27 cellular contexts compared by ENCODE assay signal in the genomic region with DNA sequence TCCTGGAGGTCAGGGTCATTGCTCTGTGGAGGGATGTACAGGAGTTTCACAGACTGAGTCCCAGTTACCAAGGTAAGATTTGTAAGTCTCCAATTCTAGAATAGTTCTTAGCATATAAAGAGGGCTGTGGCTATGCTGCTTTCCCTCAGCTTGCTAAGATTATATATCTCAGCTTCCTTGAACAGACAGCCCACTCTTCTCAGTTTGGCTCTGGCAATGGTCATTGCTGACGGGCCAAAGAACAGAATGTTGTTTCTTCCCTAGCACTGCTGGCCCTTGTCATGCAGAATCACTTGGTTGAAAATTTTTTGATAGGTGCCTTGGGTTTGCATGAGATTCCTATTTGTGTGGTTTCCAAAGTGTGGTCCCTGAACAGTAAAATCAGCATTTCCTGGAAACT. TPM values are rescaled to one million over a fixed set of nuclear protein-coding genes. Genes with fewer than 3 reads are reported as not detected.
DNase-seq lines count a peak whose midpoint lies in the region; ATAC-seq and TF ChIP-seq lines count a peak whose summit lies in the region.
"Had no signal": no experiment of that assay in that cellular context is flagged by ENCODE, and none has a peak within 500 bp of the region (broad histone marks: within the 10 kb centered on the region; RNA-seq: fewer than 3 reads in every experiment).

No MANE protein-coding gene starts in this region.

- CTCF ChIA-PET in activated CD8-positive, alpha-beta T cell treated with anti-CD3 and anti-CD28 coated beads, Interleukin-2, amount 10 ng/mL, durations not matched to agents 7 days and 5 days (lab: Charles Lee), result interaction anchor here (1.3 to 10.5 kb wide), 5 partner anchors 10 to 547 kb away, joined by 3 to 234 read pairs (median 12); no protein-coding TSS in a partner anchor

- H3K27ac Mint-ChIP-seq in activated CD8-positive, alpha-beta T cell treated with anti-CD3 and anti-CD28 coated beads, Interleukin-2, amount 10 ng/mL, durations not matched to agents 7 days and 5 days, result peak overlapping the region; percentile 75
- peak overlapping the region; percentile 16 for H3K27ac Mint-ChIP-seq in mesothelial cell of epicardium
- H3K27ac Mint-ChIP-seq: activated B cell treated with CpG ODN at 0.5 μM for 24 hours; dendritic cell treated with granulocyte-macrophage colony-stimulating factor and Interleukin-4, amounts not matched to agents 40 ng/mL and 50 ng/mL, for 4 days; progenitor cell of endocrine pancreas had no signal

- no peak for TF ChIP-seq CTCF in mesothelial cell of epicardium (IDR thresholded peaks at IDR 0.05; ENCODE audit: unreplicated experiment)
- no peak for TF ChIP-seq CTCF in vagina (IDR thresholded peaks at IDR 0.05)
- no peak for TF ChIP-seq CTCF in lower leg skin (IDR thresholded peaks at IDR 0.05)

- ATAC-seq in Right ventricle myocardium inferior, result peak; percentile 47
- ATAC-seq in activated CD8-positive, alpha-beta T cell treated with anti-CD3 and anti-CD28 coated beads, Interleukin-2, amount 10 ng/mL, durations not matched to agents 7 days and 5 days, result no peak
- no peak for ATAC-seq in HG02970 (IDR thresholded peaks at IDR 0.05; ENCODE audit: low FRiP score, unreplicated experiment)
- no peak for ATAC-seq in HG03139 (IDR thresholded peaks at IDR 0.05; ENCODE audit: unreplicated experiment)
- ATAC-seq: HCT116, PC-3 had no signal

- H3K36me3 Mint-ChIP-seq in activated CD8-positive, alpha-beta T cell treated with anti-CD3 and anti-CD28 coated beads, Interleukin-2, amount 10 ng/mL, durations not matched to agents 7 days and 5 days (ENCODE audit: low read depth), result peaks cover 78% of the 10 kb centered on the region
- peaks cover 35% of the 10 kb centered on the region for H3K36me3 Mint-ChIP-seq in mesothelial cell of epicardium

- intact Hi-C loops in Right ventricle myocardium inferior (cut with DNase I) (loop anchor here (2.0 kb wide), 1 partner anchor 460 kb away; no protein-coding TSS in a partner anchor), cardiac septum (cut with DNase I) (no loop called here), vagina (cut with DNase I) (no loop called here), lower leg skin (cut with DNase I; ENCODE audit: low total_unique reads) (no loop called here)

- peak overlapping the region; percentile 17 for H3K27ac ChIP-seq in vagina
- H3K27ac ChIP-seq: brain microvascular endothelial cell, SJCRH30 had no signal

- 73 to 92% methylated on average over 1 of the region's 1 CpG for WGBS in lower leg skin, 2 donors

- H3K27me3 Mint-ChIP-seq in activated CD8-positive, alpha-beta T cell treated with anti-CD3 and anti-CD28 coated beads, Interleukin-2, amount 10 ng/mL, durations not matched to agents 7 days and 5 days (ENCODE audit: low read depth), result no peaks in the 10 kb centered on the region
- H3K27me3 Mint-ChIP-seq in mesothelial cell of epicardium (ENCODE audit: low read depth), result no peaks in the 10 kb centered on the region
- H3K27me3 Mint-ChIP-seq: activated B cell treated with CpG ODN at 0.5 μM for 24 hours; dendritic cell treated with granulocyte-macrophage colony-stimulating factor and Interleukin-4, amounts not matched to agents 40 ng/mL and 50 ng/mL, for 4 days; progenitor cell of endocrine pancreas had no signal

- no peaks in the 10 kb centered on the region for H3K4me1 ChIP-seq in vagina
- H3K4me1 ChIP-seq: SJCRH30 had no signal

- POLR2A ChIA-PET in activated CD8-positive, alpha-beta T cell treated with anti-CD3 and anti-CD28 coated beads, Interleukin-2, amount 10 ng/mL, durations not matched to agents 7 days and 5 days (lab: Charles Lee), result interaction anchor here (1.8 kb wide), 1 partner anchor 97 kb away, joined by 6 read pairs; no protein-coding TSS in a partner anchor

- DNase-seq in Right ventricle myocardium inferior (ENCODE audit: missing footprints) (no peak), cardiac septum (ENCODE audit: low spot score) (no peak), mesothelial cell of epicardium (ENCODE audit: low spot score in 2 of 2, unreplicated experiment in 2 of 2) (no peak), vagina (ENCODE audit: extremely low spot score in 2 of 2) (no peak), lower leg skin (ENCODE audit: low spot score in 2 of 2) (no peak)
- no peak for DNase-seq in activated CD8-positive, alpha-beta T cell treated with anti-CD3 and anti-CD28 coated beads, Interleukin-2, amount 10 ng/mL, durations not matched to agents 7 days and 5 days
- DNase-seq: activated B cell treated with CpG ODN at 0.5 μM for 24 hours; activated naive CD4-positive, alpha-beta T cell treated with Interleukin-2 at 50 U/mL for 16 hours; brain microvascular endothelial cell; hippocampal formation; KG1; mesenchymal stem cell; NCI-H187; NCI-H2227 treated with DMSO at 0.1 percent for 48 hours; NCI-H82; PC-3; SJCRH30; small intestine; stimulated activated CD4-positive, alpha-beta T cell treated with anti-CD3 and anti-CD28 coated beads, Interleukin-4, amount 100 ng/mL, for 24 hours; T-helper 9 cell had no signal

- H3K9me3 Mint-ChIP-seq in activated CD8-positive, alpha-beta T cell treated with anti-CD3 and anti-CD28 coated beads, Interleukin-2, amount 10 ng/mL, durations not matched to agents 7 days and 5 days (ENCODE audit: insufficient read depth), result no peaks in the 10 kb centered on the region
- no peaks in the 10 kb centered on the region for H3K9me3 Mint-ChIP-seq in mesothelial cell of epicardium
- H3K9me3 Mint-ChIP-seq: activated B cell treated with CpG ODN at 0.5 μM for 24 hours; dendritic cell treated with granulocyte-macrophage colony-stimulating factor and Interleukin-4, amounts not matched to agents 40 ng/mL and 50 ng/mL, for 4 days; neural crest cell had no signal

- TF ChIP-seq POLR2A in vagina (IDR thresholded peaks at IDR 0.05) (no peak), lower leg skin (IDR thresholded peaks at IDR 0.05) (no peak)

- H3K4me3 ChIP-seq in vagina (no peak overlapping the region), lower leg skin (ENCODE audit: low read depth, poor library complexity, severe bottlenecking) (no peak overlapping the region)
- H3K4me3 ChIP-seq: SJCRH30, thoracic aorta had no signal

- no peaks in the 10 kb centered on the region for H3K9me3 ChIP-seq in vagina
- H3K9me3 ChIP-seq: SJCRH30, thoracic aorta had no signal

- H3K27me3 ChIP-seq in vagina, result no peaks in the 10 kb centered on the region
- H3K27me3 ChIP-seq: brain microvascular endothelial cell, SJCRH30 had no signal

- peaks cover 78% of the 10 kb centered on the region for H3K4me1 Mint-ChIP-seq in activated CD8-positive, alpha-beta T cell treated with anti-CD3 and anti-CD28 coated beads, Interleukin-2, amount 10 ng/mL, durations not matched to agents 7 days and 5 days (ENCODE audit: low read depth)
- H3K4me1 Mint-ChIP-seq in mesothelial cell of epicardium, result peaks cover 10% of the 10 kb centered on the region

- H3K4me3 Mint-ChIP-seq in activated CD8-positive, alpha-beta T cell treated with anti-CD3 and anti-CD28 coated beads, Interleukin-2, amount 10 ng/mL, durations not matched to agents 7 days and 5 days, result no peak overlapping the region
- H3K4me3 Mint-ChIP-seq in mesothelial cell of epicardium, result no peak overlapping the region
- H3K4me3 Mint-ChIP-seq: activated B cell treated with CpG ODN at 0.5 μM for 24 hours; dendritic cell treated with granulocyte-macrophage colony-stimulating factor and Interleukin-4, amounts not matched to agents 40 ng/mL and 50 ng/mL, for 4 days; neural crest cell had no signal

- H3K36me3 ChIP-seq in vagina, result peaks cover 0 to 20% of the 10 kb centered on the region in 2 donors

RNA-seq across cellular contexts. Expression of a gene that starts 38.1 kb away (rescaled TPM):
- total RNA-seq in Right ventricle myocardium inferior (10.4 TPM), cardiac septum (12.0 TPM), mesothelial cell of epicardium (18.2 to 19.1 TPM (median 18.3 TPM) in 3 replicates), vagina (16.5 TPM), lower leg skin (10 to 100 TPM; 17.3 to 24.0 (median 22.7) TPM)
- total RNA-seq in activated CD8-positive, alpha-beta T cell treated with anti-CD3 and anti-CD28 coated beads, Interleukin-2, amount 10 ng/mL, durations not matched to agents 7 days and 5 days, result 10 to 100 TPM; 21.8 to 22.6 TPM
